8 cellular contexts compared by ENCODE assay signal in the genomic region with DNA sequence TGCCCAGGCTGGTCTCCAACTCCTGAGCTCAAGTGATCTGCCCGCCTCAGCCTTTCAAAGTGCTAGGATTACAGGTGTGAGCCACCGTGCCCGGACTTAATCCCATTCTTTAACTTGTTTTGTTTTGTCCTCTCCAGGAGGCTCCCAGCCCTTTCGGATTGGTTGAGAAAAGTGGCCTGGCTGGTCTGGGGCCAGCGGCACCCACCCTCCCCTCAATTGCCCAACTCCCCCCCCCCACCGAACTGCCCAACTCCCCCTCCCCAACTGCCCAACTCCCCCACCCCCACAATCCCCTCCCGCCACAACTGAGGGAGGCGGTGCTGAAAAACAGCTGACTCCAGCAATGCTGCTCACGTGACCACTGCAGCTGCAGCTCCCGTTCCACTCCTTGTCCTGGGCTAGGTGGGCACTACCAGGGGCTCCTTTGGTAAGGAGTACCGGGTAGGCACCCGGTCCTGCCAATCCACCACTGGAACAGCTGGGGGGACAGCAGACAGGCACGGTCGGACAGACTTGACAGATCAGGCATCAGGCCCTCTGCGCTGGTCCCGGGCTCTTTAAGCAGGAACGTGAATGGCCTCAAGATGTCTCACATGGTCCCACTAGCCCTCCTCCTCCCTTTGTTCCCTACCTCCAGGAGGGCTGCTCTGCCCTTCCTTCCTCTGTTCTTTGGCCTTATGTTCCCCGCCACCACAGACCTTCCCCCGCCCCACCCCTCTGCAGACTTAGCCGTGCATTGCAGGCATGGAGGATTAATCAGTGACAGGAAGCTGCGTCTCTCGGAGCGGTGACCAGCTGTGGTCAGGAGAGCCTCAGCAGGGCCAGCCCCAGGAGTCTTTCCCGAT. TPM values are rescaled to one million over a fixed set of nuclear protein-coding genes. Genes with fewer than 3 reads are reported as not detected.
A peak's percentile ranks its signal among the peaks of the same experiment; 100 is the strongest.
DNase-seq lines count a peak whose midpoint lies in the region; ATAC-seq and TF ChIP-seq lines count a peak whose summit lies in the region.

A gene (plus strand): TSS at position 720 of the 845 bp plus-strand sequence. CDS start 158 bp downstream, outside the sequence.

- no peaks in the 10 kb centered on the region for H4K20me1 ChIP-seq in OCI-LY1 (ENCODE audit: insufficient read depth, low read length)

- ATAC-seq in HG03354 (IDR thresholded peaks at IDR 0.05; ENCODE audit: poor library complexity, severe bottlenecking, unreplicated experiment) (peak; percentile 62), omental fat pad (ENCODE audit: low FRiP score) (peak; percentile 68), aorta (ENCODE audit: low FRiP score) (peak; percentile 86)

- no peaks in the 10 kb centered on the region for H3K9me3 ChIP-seq in OCI-LY1 (ENCODE audit: low read length)
- H3K9me3 ChIP-seq in aorta (ENCODE audit: control insufficient read depth, low read length): no peaks in the 10 kb centered on the region

- no peak for TF ChIP-seq CTCF in OCI-LY1 (IDR thresholded peaks at IDR 0.05; ENCODE audit: low read length)
- no peak for TF ChIP-seq CTCF in omental fat pad (IDR thresholded peaks at IDR 0.05)

- no peaks in the 10 kb centered on the region for H3K79me2 ChIP-seq in OCI-LY1 (ENCODE audit: insufficient read depth, low read length)

- H3K36me3 ChIP-seq in OCI-LY1 (ENCODE audit: insufficient read depth, low read length): no peaks in the 10 kb centered on the region
- no peaks in the 10 kb centered on the region for H3K36me3 ChIP-seq in aorta (ENCODE audit: control insufficient read depth in 1 of 2, insufficient read depth in 2 of 2, low read length in 1 of 2)

- H3K9ac ChIP-seq in OCI-LY1 (ENCODE audit: low read length): no peak within 1 kb of the TSS; the same call in 1 of the 2 replicates

- intact Hi-C loops in cardiac septum (cut with DNase I): no loop called here
- intact Hi-C loops in aorta (cut with DNase I): no loop called here

- H3K4me2 ChIP-seq in OCI-LY1 (ENCODE audit: low read length): peak within 1 kb of the TSS; percentile 64

- H2AFZ ChIP-seq in OCI-LY1 (ENCODE audit: low read length): 0 out of 2 replicates have a peak within 1 kb of the TSS, but pooled peaks have one; percentile 2

- H3F3A ChIP-seq in OCI-LY1 (ENCODE audit: insufficient read depth, low read length): no peaks in the 10 kb centered on the region

- H3K27ac ChIP-seq in OCI-LY1 (ENCODE audit: low read depth, low read length, poor library complexity, severe bottlenecking): no peak within 1 kb of the TSS
- no peak within 1 kb of the TSS for H3K27ac ChIP-seq in aorta (ENCODE audit: low read depth in 1 of 2, low read length in 2 of 2)

- H3K4me3 ChIP-seq in OCI-LY1 (ENCODE audit: low read depth, low read length, poor library complexity, severe bottlenecking): peak within 1 kb of the TSS; percentile 53
- peak within 1 kb of the TSS; percentile 3 to 53 for H3K4me3 ChIP-seq in aorta (ENCODE audit: low read length in 2 of 2)

- no peaks in the 10 kb centered on the region; the same call in 1 of the 2 replicates for H3K27me3 ChIP-seq in OCI-LY1 (ENCODE audit: insufficient read depth, low read length)
- no peaks in the 10 kb centered on the region for H3K27me3 ChIP-seq in aorta (ENCODE audit: control insufficient read depth in 1 of 2, insufficient read depth in 2 of 2, low read length in 1 of 2)

- H3K4me1 ChIP-seq in OCI-LY1 (ENCODE audit: insufficient read depth, low read length, severe bottlenecking) (peaks cover 21% of the 10 kb centered on the region), aorta (ENCODE audit: control insufficient read depth in 1 of 2, insufficient read depth in 2 of 2, low read length in 2 of 2) (no peaks in the 10 kb centered on the region)

- H3K9me2 ChIP-seq in OCI-LY1 (ENCODE audit: low read depth, low read length): no peaks in the 10 kb centered on the region

- 1% methylated on average over 24 of the region's 24 CpGs for WGBS in aorta, 2 donors

- DNase-seq in ELR (ENCODE audit: low read depth) (peak; percentile 87), amygdala (lab: John Stamatoyannopoulos, UW) (peak in 54 of 56 donors; percentile 26 to 86 (median 64)), cardiac septum (ENCODE audit: low spot score) (peak; percentile 89), omental fat pad (ENCODE audit: low spot score) (peak; percentile 37), aorta (peak; percentile 83), T1000 (lab: John Stamatoyannopoulos, UW) (no peak)

RNA-seq across cellular contexts. Expression of the gene that starts here (rescaled TPM):
- total RNA-seq in cardiac septum (10.3 TPM), omental fat pad (100 to 1,000 TPM in 1 of 4 donors, 10 to 100 TPM in 3; 61.3 to 139 (median 73.6) TPM), aorta (10 to 100 TPM; 30.8 to 31.3 TPM)
- polyA plus RNA-seq in aorta: 10 to 100 TPM in 1 of 2 donors, 1 to 10 TPM in 1; 6.3 to 18.4 TPM
